Comparison of ENCODE assay signal across 17 cellular contexts in the genomic region with DNA sequence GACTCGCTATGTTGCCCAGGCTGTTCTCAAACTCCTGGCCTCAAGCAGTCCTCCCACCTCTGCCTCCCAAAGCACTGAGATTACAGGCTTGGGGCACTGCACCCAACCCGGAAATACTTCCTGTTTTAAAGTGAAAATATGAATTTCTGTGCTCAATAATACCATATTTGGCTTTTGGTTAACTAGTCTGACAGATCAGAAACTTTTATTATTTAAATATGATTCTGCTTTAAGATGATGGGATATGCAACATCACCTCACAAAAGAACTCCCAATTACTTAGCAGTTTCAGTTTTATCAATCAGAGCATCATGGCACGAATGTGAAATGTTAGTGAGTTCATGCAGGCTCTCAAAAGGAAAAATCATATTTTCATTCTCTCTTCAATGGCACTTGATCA.
A peak's percentile ranks its signal among the peaks of the same experiment; 100 is the strongest.
DNase-seq lines count a peak whose midpoint lies in the region; ATAC-seq and TF ChIP-seq lines count a peak whose summit lies in the region.
"Had no signal": no experiment of that assay in that cellular context is flagged by ENCODE, and none has a peak within 500 bp of the region (broad histone marks: within the 10 kb centered on the region; RNA-seq: fewer than 3 reads in every experiment).

No MANE protein-coding gene starts in this region.

- ATAC-seq in activated CD4-positive, alpha-beta T cell treated with anti-CD3 and anti-CD28 coated beads for 36 hours, result peak; percentile 80
- no peak for ATAC-seq in GM19452 (IDR thresholded peaks at IDR 0.05; ENCODE audit: unreplicated experiment)
- ATAC-seq: Panc1 had no signal

- H3K4me3 Mint-ChIP-seq in activated CD4-positive, alpha-beta T cell treated with anti-CD3 and anti-CD28 coated beads for 36 hours, result no peak overlapping the region
- H3K4me3 Mint-ChIP-seq in activated naive CD8-positive, alpha-beta T cell treated with anti-CD3 and anti-CD28 coated beads for 36 hours, result no peak overlapping the region
- no peak overlapping the region for H3K4me3 Mint-ChIP-seq in progenitor cell of endocrine pancreas (ENCODE audit: low read depth)

- peak; percentile 22 for DNase-seq in activated CD4-positive, alpha-beta T cell treated with anti-CD3 and anti-CD28 coated beads for 36 hours
- DNase-seq in activated CD4-positive, alpha-beta T cell treated with anti-CD3 and anti-CD28 coated beads for 1 hour, result no peak
- peak; percentile 5 for DNase-seq in stimulated activated CD4-positive, alpha-beta T cell treated with anti-CD3 and anti-CD28 coated beads, Interleukin-1b, Interleukin-23, amount 100 ng/mL, for 48 hours
- no peak for DNase-seq in stimulated activated CD4-positive, alpha-beta T cell treated with anti-CD3 and anti-CD28 coated beads, Interleukin-12 subunit alpha, Interleukin-12 subunit beta, amount 100 ng/mL, for 4 hours
- DNase-seq in activated naive CD8-positive, alpha-beta T cell treated with anti-CD3 and anti-CD28 coated beads for 36 hours, result no peak
- no peak for DNase-seq in progenitor cell of endocrine pancreas (ENCODE audit: low spot score, unreplicated experiment)
- DNase-seq in H7, result no peak
- DNase-seq: 8988T; CD4-positive, alpha-beta memory T cell; DMS79; GM23248; KG1; NCI-H1092; NCI-H1694; NCI-H524 had no signal

- H3K4me1 Mint-ChIP-seq in activated CD4-positive, alpha-beta T cell treated with anti-CD3 and anti-CD28 coated beads for 36 hours, result peaks cover 11% of the 10 kb centered on the region
- H3K4me1 Mint-ChIP-seq in activated naive CD8-positive, alpha-beta T cell treated with anti-CD3 and anti-CD28 coated beads for 36 hours, result peaks cover 5% of the 10 kb centered on the region
- H3K4me1 Mint-ChIP-seq in progenitor cell of endocrine pancreas (ENCODE audit: low read depth), result no peaks in the 10 kb centered on the region

- no peak for TF ChIP-seq CTCF in progenitor cell of endocrine pancreas (IDR thresholded peaks at IDR 0.05; ENCODE audit: unreplicated experiment)

- H3K27ac Mint-ChIP-seq in activated CD4-positive, alpha-beta T cell treated with anti-CD3 and anti-CD28 coated beads for 36 hours, result peak overlapping the region; percentile 63
- peak overlapping the region; percentile 36 for H3K27ac Mint-ChIP-seq in activated naive CD8-positive, alpha-beta T cell treated with anti-CD3 and anti-CD28 coated beads for 36 hours
- H3K27ac Mint-ChIP-seq in progenitor cell of endocrine pancreas, result peak overlapping the region; percentile 20
- H3K27ac Mint-ChIP-seq: CD4-positive, alpha-beta memory T cell had no signal

- H3K4me3 ChIP-seq in H7 (ENCODE audit: insufficient read depth, low read depth, low read length), result no peak overlapping the region
- H3K4me3 ChIP-seq: GM23248 had no signal

- H3K36me3 Mint-ChIP-seq in activated CD4-positive, alpha-beta T cell treated with anti-CD3 and anti-CD28 coated beads for 36 hours (ENCODE audit: low read depth), result peaks cover 12% of the 10 kb centered on the region
- H3K36me3 Mint-ChIP-seq in activated naive CD8-positive, alpha-beta T cell treated with anti-CD3 and anti-CD28 coated beads for 36 hours, result peaks cover 16% of the 10 kb centered on the region
- H3K36me3 Mint-ChIP-seq in progenitor cell of endocrine pancreas (ENCODE audit: insufficient read depth), result peaks cover 7% of the 10 kb centered on the region

- H3K27me3 Mint-ChIP-seq in activated CD4-positive, alpha-beta T cell treated with anti-CD3 and anti-CD28 coated beads for 36 hours, result no peaks in the 10 kb centered on the region
- no peaks in the 10 kb centered on the region for H3K27me3 Mint-ChIP-seq in activated naive CD8-positive, alpha-beta T cell treated with anti-CD3 and anti-CD28 coated beads for 36 hours
- H3K27me3 Mint-ChIP-seq in progenitor cell of endocrine pancreas, result no peaks in the 10 kb centered on the region
- H3K27me3 Mint-ChIP-seq: CD4-positive, alpha-beta memory T cell had no signal

- no peaks in the 10 kb centered on the region for H3K27me3 ChIP-seq in H7 (ENCODE audit: control insufficient read depth, insufficient read depth, low read length)

- CTCF ChIA-PET in activated CD4-positive, alpha-beta T cell treated with anti-CD3 and anti-CD28 coated beads for 36 hours (lab: Charles Lee), result no interaction called here

- H3K36me3 ChIP-seq in H7 (replicated peaks; ENCODE audit: control insufficient read depth, insufficient read depth, low read length), result no peaks in the 10 kb centered on the region

- intact Hi-C loops in activated CD4-positive, alpha-beta T cell treated with anti-CD3 and anti-CD28 coated beads for 36 hours (cut with DNase I, micrococcal nuclease), result no loop called here

- no peaks in the 10 kb centered on the region for H3K9me3 Mint-ChIP-seq in activated CD4-positive, alpha-beta T cell treated with anti-CD3 and anti-CD28 coated beads for 36 hours (ENCODE audit: low read depth)
- no peaks in the 10 kb centered on the region for H3K9me3 Mint-ChIP-seq in activated naive CD8-positive, alpha-beta T cell treated with anti-CD3 and anti-CD28 coated beads for 36 hours
- H3K9me3 Mint-ChIP-seq in progenitor cell of endocrine pancreas (ENCODE audit: low read depth), result no peaks in the 10 kb centered on the region
- H3K9me3 Mint-ChIP-seq: CD4-positive, alpha-beta memory T cell had no signal

- POLR2A ChIA-PET in activated CD4-positive, alpha-beta T cell treated with anti-CD3 and anti-CD28 coated beads for 36 hours (lab: Charles Lee), result no interaction called here

Comparison
In these comparisons a context has a peak if more than half of its experiments do, and no peak if none do; other contexts are left out.
1. DNase-seq: peak in activated CD4-positive, alpha-beta T cell treated with anti-CD3 and anti-CD28 coated beads for 36 hours (single experiment) and stimulated activated CD4-positive, alpha-beta T cell treated with anti-CD3 and anti-CD28 coated beads, Interleukin-1b, Interleukin-23, amount 100 ng/mL, for 48 hours (single experiment); none in activated CD4-positive, alpha-beta T cell treated with anti-CD3 and anti-CD28 coated beads for 1 hour (single experiment), stimulated activated CD4-positive, alpha-beta T cell treated with anti-CD3 and anti-CD28 coated beads, Interleukin-12 subunit alpha, Interleukin-12 subunit beta, amount 100 ng/mL, for 4 hours (single experiment), activated naive CD8-positive, alpha-beta T cell treated with anti-CD3 and anti-CD28 coated beads for 36 hours (single experiment), progenitor cell of endocrine pancreas (single experiment) and H7 (single experiment).
2. Peak in every context shown above with its lines, with median percentiles within 50 percentile points of each other: H3K27ac Mint-ChIP-seq.